37 cellular contexts compared by ENCODE assay signal in the genomic region with DNA sequence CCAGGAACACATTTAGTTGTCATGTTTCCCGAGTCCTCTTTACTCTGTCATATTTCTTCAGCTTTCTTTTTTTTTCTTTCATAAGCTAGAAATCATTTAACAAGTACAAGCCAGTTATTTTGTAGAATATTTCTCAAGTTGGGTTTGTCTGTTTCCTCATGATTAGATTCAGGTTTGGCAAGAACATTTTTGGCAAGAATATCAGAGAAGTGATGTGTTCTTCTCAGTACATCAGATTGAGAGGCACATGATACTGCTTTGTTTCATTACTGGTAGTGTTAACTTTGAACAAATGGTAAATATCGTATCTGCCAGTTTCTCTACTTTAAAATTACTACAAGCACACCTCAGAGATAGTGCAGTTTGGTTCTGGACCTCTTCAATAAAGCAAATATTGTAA. TPM values are rescaled to one million over a fixed set of nuclear protein-coding genes. Genes with fewer than 3 reads are reported as not detected.
"Had no signal": no experiment of that assay in that cellular context is flagged by ENCODE, and none has a peak within 500 bp of the region (broad histone marks: within the 10 kb centered on the region; RNA-seq: fewer than 3 reads in every experiment).

No MANE protein-coding gene starts in this region.

- H3K4me3 ChIP-seq: adrenal gland, Peyer's patch had no signal

- DNase-seq: activated CD4-positive, alpha-beta T cell treated with anti-CD3 and anti-CD28 coated beads for 1 hour; activated CD4-positive, alpha-beta T cell treated with anti-CD3 and anti-CD28 coated beads for 48 hours; activated CD4-positive, alpha-beta T cell treated with anti-CD3 and anti-CD28 coated beads, Interleukin-2, amount 50 U/mL, for 4 hours; activated CD4-positive, CD25-positive, alpha-beta regulatory T cell; activated CD8-positive, alpha-beta memory T cell treated with anti-CD3 and anti-CD28 coated beads, Interleukin-2, amount 50 U/mL, for 4 hours; activated gamma-delta T cell treated with Interleukin-2 at 50 U/mL for 16 hours; activated naive CD4-positive, alpha-beta T cell treated with anti-CD3 and anti-CD28 coated beads for 36 hours; activated T-cell treated with anti-CD3 and anti-CD28 coated beads for 4 hours; activated T-cell treated with anti-CD3 and anti-CD28 coated beads, Interleukin-2, amount 50 U/mL, for 4 hours; adrenal gland; anterior cingulate cortex; caudate nucleus; MM.1S; MV-4-11; NCI-H1092; NCI-H1436 treated with DMSO at 0.1 percent for 48 hours; NCI-H187; NCI-H2029 treated with DMSO at 0.1 percent for 48 hours; NCI-H2107; NCI-H2171; NCI-H510A; NCI-H526; NCI-H748 treated with DMSO at 0.1 percent for 48 hours; NK-92 treated with Interleukin-12 subunit alpha and Interleukin-12 subunit beta, amount 100 ng/mL, for 24 hours; PC-3; Peyer's patch; SIG-M5; T-cell; T-helper 17 cell; T-helper 9 cell; WERI-Rb-1 had no signal

- H3K9ac ChIP-seq: KMS-11 had no signal

- H3K4me2 ChIP-seq: KMS-11 had no signal

- H3K27ac ChIP-seq: adrenal gland, KMS-11, Peyer's patch, RWPE1, WERI-Rb-1 had no signal

- H3K36me3 ChIP-seq: adrenal gland, WERI-Rb-1 had no signal

- H3K27me3 ChIP-seq: adrenal gland, Peyer's patch had no signal

- ATAC-seq: activated naive CD4-positive, alpha-beta T cell treated with anti-CD3 and anti-CD28 coated beads, Interleukin-2, amount 50 U/mL, for 72 hours; activated T-cell treated with anti-CD3 and anti-CD28 coated beads, Interleukin-2, amount 50 U/mL, for 4 hours; PC-3; Right ventricle myocardium inferior; SK-N-SH treated with all-trans-retinoic acid at 6 μM for 48 hours; T-cell; T-helper 17 cell had no signal

- FAIRE-seq: bronchial epithelial cell had no signal

- H3K4me1 ChIP-seq: Peyer's patch had no signal

- H3K9me3 ChIP-seq: adrenal gland, Peyer's patch had no signal

RNA-seq across cellular contexts. Expression of gene PCSK5, which starts 45.1 kb away (rescaled TPM):
- total RNA-seq: PC-3 had no signal
